ENCODE assay signal across 9 cellular contexts in genomic region chrX:20224814-20225487, GRCh38. TPM values are rescaled to one million over a fixed set of nuclear protein-coding genes. Genes with fewer than 3 reads are reported as not detected.
DNase-seq lines count a peak whose midpoint lies in the region; ATAC-seq and TF ChIP-seq lines count a peak whose summit lies in the region.
"Had no signal": no experiment of that assay in that cellular context is flagged by ENCODE, and none has a peak within 500 bp of the region (broad histone marks: within the 10 kb centered on the region; RNA-seq: fewer than 3 reads in every experiment).

No MANE protein-coding gene starts in this region.

- H3K27me3 ChIP-seq in MM.1S (replicated peaks; ENCODE audit: insufficient read depth, low read length), result no peaks in the 10 kb centered on the region
- H3K27me3 ChIP-seq: Peyer's patch had no signal

- H3K4me3 Mint-ChIP-seq in activated T-cell treated with anti-CD3 and anti-CD28 coated beads, Interleukin-2, amount 50 U/mL, for 24 hours, result no peak overlapping the region
- H3K4me3 Mint-ChIP-seq in T-helper 2 cell treated with Interferon-gamma antibody and Interleukin-4, amounts not matched to agents 5 μg/mL and 100 μg/mL, for 36 hours, result no peak overlapping the region

- H3K9me2 ChIP-seq in MM.1S (replicated peaks; ENCODE audit: insufficient read depth, low read length), result no peaks in the 10 kb centered on the region

- no peak overlapping the region for H3K27ac ChIP-seq in MM.1S (ENCODE audit: low read length)
- H3K27ac ChIP-seq: Peyer's patch had no signal

- peaks cover 53% of the 10 kb centered on the region for H3K4me1 Mint-ChIP-seq in activated T-cell treated with anti-CD3 and anti-CD28 coated beads, Interleukin-2, amount 50 U/mL, for 24 hours (ENCODE audit: low read depth)
- H3K4me1 Mint-ChIP-seq in T-helper 2 cell treated with Interferon-gamma antibody and Interleukin-4, amounts not matched to agents 5 μg/mL and 100 μg/mL, for 36 hours (ENCODE audit: low read depth), result peaks cover 18% of the 10 kb centered on the region

- H3K36me3 Mint-ChIP-seq in activated T-cell treated with anti-CD3 and anti-CD28 coated beads, Interleukin-2, amount 50 U/mL, for 24 hours (ENCODE audit: low read depth), result peaks cover 43% of the 10 kb centered on the region
- H3K36me3 Mint-ChIP-seq in T-helper 2 cell treated with Interferon-gamma antibody and Interleukin-4, amounts not matched to agents 5 μg/mL and 100 μg/mL, for 36 hours (ENCODE audit: low read depth), result peaks cover 33% of the 10 kb centered on the region

- H3K9ac ChIP-seq in MM.1S (ENCODE audit: low read length), result no peak overlapping the region

- H3K27me3 Mint-ChIP-seq in activated T-cell treated with anti-CD3 and anti-CD28 coated beads, Interleukin-2, amount 50 U/mL, for 24 hours, result peaks cover 18% of the 10 kb centered on the region
- H3K27me3 Mint-ChIP-seq in T-helper 2 cell treated with Interferon-gamma antibody and Interleukin-4, amounts not matched to agents 5 μg/mL and 100 μg/mL, for 36 hours (ENCODE audit: low read depth), result no peaks in the 10 kb centered on the region

- H3K4me3 ChIP-seq in MM.1S (ENCODE audit: low read length), result no peak overlapping the region
- H3K4me3 ChIP-seq: Peyer's patch had no signal

- H3K9me3 Mint-ChIP-seq in activated T-cell treated with anti-CD3 and anti-CD28 coated beads, Interleukin-2, amount 50 U/mL, for 24 hours, result no peaks in the 10 kb centered on the region
- H3K9me3 Mint-ChIP-seq in T-helper 2 cell treated with Interferon-gamma antibody and Interleukin-4, amounts not matched to agents 5 μg/mL and 100 μg/mL, for 36 hours, result no peaks in the 10 kb centered on the region

- no peaks in the 10 kb centered on the region for H3K36me3 ChIP-seq in MM.1S (replicated peaks; ENCODE audit: insufficient read depth, low read length)
- H3K36me3 ChIP-seq: Peyer's patch had no signal

- H3K9me3 ChIP-seq in MM.1S (replicated peaks; ENCODE audit: insufficient read depth, low read length), result no peaks in the 10 kb centered on the region
- H3K9me3 ChIP-seq: Peyer's patch had no signal

- no peak overlapping the region for H2AFZ ChIP-seq in MM.1S (ENCODE audit: low read length)

- TF ChIP-seq CTCF in MM.1S (IDR thresholded peaks at IDR 0.05; ENCODE audit: low read length), result no peak

- ATAC-seq in HG02678 (IDR thresholded peaks at IDR 0.05; ENCODE audit: unreplicated experiment), result peak; percentile 86

- no peaks in the 10 kb centered on the region for H3F3A ChIP-seq in MM.1S (ENCODE audit: insufficient read depth, low read length)

- peak overlapping the region; percentile 90 for H3K27ac Mint-ChIP-seq in activated T-cell treated with anti-CD3 and anti-CD28 coated beads, Interleukin-2, amount 50 U/mL, for 24 hours
- H3K27ac Mint-ChIP-seq in T-helper 2 cell treated with Interferon-gamma antibody and Interleukin-4, amounts not matched to agents 5 μg/mL and 100 μg/mL, for 36 hours, result peak overlapping the region; percentile 64

- DNase-seq in activated T-cell treated with anti-CD3 and anti-CD28 coated beads, Interleukin-2, amount 50 U/mL, for 24 hours, result no peak
- DNase-seq in activated T-cell treated with anti-CD3 and anti-CD28 coated beads for 4 hours, result no peak
- no peak for DNase-seq in T-helper 2 cell treated with Interferon-gamma antibody and Interleukin-4, amounts not matched to agents 5 μg/mL and 100 μg/mL, for 36 hours (ENCODE audit: low spot score)
- DNase-seq in renal cortical epithelial cell (ENCODE audit: low read depth), result peak; percentile 40
- no peak for DNase-seq in D341Med (ENCODE audit: low spot score)
- no peak for DNase-seq in MM.1S
- DNase-seq in retina, result no peak
- DNase-seq: Peyer's patch had no signal

- H3K4me1 ChIP-seq in MM.1S (ENCODE audit: low read length), result no peaks in the 10 kb centered on the region
- H3K4me1 ChIP-seq: Peyer's patch had no signal

- no peak overlapping the region for H3K4me2 ChIP-seq in MM.1S (ENCODE audit: low read depth, low read length)

- no peaks in the 10 kb centered on the region for H4K20me1 ChIP-seq in MM.1S (ENCODE audit: insufficient read depth, low read length)

- H3K79me2 ChIP-seq in MM.1S (ENCODE audit: low read length), result no peaks in the 10 kb centered on the region

RNA-seq across cellular contexts. Expression of gene RPS6KA3, which starts 41.8 kb away (rescaled TPM):
- 55.4 and 65.7 TPM in 2 replicates for total RNA-seq in renal cortical epithelial cell
